Comparison of ENCODE assay signal across 1 cellular context in the genomic region with DNA sequence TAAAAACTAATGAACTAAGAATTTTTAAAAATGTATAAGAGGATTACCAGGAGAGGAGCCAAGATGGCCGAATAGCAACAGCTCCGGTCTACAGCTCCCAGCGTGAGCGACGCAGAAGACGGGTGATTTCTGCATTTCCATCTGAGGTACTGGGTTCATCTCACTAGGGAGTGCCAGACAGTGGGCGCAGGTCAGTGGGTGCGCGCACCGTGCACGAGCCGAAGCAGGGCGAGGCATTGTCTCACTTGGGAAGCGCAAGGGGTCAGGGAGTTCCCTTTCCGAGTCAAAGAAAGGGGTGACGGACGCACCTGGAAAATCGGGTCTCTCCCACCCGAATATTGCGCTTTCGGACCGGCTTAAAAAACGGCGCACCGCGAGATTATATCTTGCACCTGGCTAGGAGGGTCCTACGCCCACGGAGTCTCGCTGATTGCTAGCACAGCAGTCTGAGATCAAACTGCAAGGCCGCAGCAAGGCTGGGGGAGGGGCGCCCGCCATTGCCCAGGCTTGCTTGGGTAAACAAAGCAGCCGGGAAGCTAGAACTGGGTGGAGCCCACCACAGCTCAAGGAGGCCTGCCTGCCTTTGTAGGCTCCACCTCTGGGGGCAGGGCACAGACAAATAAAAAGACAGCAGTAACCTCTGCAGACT.
A peak's percentile ranks its signal among the peaks of the same experiment; 100 is the strongest.
TF ChIP-seq lines count a peak whose summit lies in the region.
"Not testable (repeated sequence)": the region's sequence is repeated elsewhere in the genome, so short reads cannot be mapped to it uniquely, and the experiment has no call there.

No MANE protein-coding gene starts in this region.

TF ChIP-seq in K562, 482 proteins besides CTCF, POLR2A, EP300 and RAD21 (continued from another document):
- TF ChIP-seq, protein P1, sequence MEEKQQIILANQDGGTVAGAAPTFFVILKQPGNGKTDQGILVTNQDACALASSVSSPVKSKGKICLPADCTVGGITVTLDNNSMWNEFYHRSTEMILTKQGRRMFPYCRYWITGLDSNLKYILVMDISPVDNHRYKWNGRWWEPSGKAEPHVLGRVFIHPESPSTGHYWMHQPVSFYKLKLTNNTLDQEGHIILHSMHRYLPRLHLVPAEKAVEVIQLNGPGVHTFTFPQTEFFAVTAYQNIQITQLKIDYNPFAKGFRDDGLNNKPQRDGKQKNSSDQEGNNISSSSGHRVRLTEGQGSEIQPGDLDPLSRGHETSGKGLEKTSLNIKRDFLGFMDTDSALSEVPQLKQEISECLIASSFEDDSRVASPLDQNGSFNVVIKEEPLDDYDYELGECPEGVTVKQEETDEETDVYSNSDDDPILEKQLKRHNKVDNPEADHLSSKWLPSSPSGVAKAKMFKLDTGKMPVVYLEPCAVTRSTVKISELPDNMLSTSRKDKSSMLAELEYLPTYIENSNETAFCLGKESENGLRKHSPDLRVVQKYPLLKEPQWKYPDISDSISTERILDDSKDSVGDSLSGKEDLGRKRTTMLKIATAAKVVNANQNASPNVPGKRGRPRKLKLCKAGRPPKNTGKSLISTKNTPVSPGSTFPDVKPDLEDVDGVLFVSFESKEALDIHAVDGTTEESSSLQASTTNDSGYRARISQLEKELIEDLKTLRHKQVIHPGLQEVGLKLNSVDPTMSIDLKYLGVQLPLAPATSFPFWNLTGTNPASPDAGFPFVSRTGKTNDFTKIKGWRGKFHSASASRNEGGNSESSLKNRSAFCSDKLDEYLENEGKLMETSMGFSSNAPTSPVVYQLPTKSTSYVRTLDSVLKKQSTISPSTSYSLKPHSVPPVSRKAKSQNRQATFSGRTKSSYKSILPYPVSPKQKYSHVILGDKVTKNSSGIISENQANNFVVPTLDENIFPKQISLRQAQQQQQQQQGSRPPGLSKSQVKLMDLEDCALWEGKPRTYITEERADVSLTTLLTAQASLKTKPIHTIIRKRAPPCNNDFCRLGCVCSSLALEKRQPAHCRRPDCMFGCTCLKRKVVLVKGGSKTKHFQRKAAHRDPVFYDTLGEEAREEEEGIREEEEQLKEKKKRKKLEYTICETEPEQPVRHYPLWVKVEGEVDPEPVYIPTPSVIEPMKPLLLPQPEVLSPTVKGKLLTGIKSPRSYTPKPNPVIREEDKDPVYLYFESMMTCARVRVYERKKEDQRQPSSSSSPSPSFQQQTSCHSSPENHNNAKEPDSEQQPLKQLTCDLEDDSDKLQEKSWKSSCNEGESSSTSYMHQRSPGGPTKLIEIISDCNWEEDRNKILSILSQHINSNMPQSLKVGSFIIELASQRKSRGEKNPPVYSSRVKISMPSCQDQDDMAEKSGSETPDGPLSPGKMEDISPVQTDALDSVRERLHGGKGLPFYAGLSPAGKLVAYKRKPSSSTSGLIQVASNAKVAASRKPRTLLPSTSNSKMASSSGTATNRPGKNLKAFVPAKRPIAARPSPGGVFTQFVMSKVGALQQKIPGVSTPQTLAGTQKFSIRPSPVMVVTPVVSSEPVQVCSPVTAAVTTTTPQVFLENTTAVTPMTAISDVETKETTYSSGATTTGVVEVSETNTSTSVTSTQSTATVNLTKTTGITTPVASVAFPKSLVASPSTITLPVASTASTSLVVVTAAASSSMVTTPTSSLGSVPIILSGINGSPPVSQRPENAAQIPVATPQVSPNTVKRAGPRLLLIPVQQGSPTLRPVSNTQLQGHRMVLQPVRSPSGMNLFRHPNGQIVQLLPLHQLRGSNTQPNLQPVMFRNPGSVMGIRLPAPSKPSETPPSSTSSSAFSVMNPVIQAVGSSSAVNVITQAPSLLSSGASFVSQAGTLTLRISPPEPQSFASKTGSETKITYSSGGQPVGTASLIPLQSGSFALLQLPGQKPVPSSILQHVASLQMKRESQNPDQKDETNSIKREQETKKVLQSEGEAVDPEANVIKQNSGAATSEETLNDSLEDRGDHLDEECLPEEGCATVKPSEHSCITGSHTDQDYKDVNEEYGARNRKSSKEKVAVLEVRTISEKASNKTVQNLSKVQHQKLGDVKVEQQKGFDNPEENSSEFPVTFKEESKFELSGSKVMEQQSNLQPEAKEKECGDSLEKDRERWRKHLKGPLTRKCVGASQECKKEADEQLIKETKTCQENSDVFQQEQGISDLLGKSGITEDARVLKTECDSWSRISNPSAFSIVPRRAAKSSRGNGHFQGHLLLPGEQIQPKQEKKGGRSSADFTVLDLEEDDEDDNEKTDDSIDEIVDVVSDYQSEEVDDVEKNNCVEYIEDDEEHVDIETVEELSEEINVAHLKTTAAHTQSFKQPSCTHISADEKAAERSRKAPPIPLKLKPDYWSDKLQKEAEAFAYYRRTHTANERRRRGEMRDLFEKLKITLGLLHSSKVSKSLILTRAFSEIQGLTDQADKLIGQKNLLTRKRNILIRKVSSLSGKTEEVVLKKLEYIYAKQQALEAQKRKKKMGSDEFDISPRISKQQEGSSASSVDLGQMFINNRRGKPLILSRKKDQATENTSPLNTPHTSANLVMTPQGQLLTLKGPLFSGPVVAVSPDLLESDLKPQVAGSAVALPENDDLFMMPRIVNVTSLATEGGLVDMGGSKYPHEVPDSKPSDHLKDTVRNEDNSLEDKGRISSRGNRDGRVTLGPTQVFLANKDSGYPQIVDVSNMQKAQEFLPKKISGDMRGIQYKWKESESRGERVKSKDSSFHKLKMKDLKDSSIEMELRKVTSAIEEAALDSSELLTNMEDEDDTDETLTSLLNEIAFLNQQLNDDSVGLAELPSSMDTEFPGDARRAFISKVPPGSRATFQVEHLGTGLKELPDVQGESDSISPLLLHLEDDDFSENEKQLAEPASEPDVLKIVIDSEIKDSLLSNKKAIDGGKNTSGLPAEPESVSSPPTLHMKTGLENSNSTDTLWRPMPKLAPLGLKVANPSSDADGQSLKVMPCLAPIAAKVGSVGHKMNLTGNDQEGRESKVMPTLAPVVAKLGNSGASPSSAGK (IDR thresholded peaks at IDR 0.05), result peak; percentile 50; the same call in 1 of the 2 replicates
- TF ChIP-seq ARID1B (IDR thresholded peaks at IDR 0.05), result 0 out of 2 replicates have a peak, but pooled peaks have one; percentile 9
- not testable (repeated sequence) for TF ChIP-seq NR2C1 (IDR thresholded peaks at IDR 0.05); NR2C2 (CRISPR knock-in tag; IDR thresholded peaks at IDR 0.05)
- peak; percentile 24; the same call in 1 of the 2 replicates for TF ChIP-seq NR2C1 (tag; IDR thresholded peaks at IDR 0.05)
- peak; percentile 27; the same call in 1 of the 2 replicates for TF ChIP-seq NR2C2 (tag; IDR thresholded peaks at IDR 0.05)
- peak; percentile 94 for TF ChIP-seq NFRKB (IDR thresholded peaks at IDR 0.05; ENCODE audit: low read depth)
- TF ChIP-seq CTBP1 (IDR thresholded peaks at IDR 0.05; ENCODE audit: borderline replicate concordance), result peak; percentile 35; the same call in 1 of the 2 replicates
- TF ChIP-seq FOXA3 (CRISPR knock-in tag; conservative IDR thresholded peaks at IDR 0.05 in 1 of 2, IDR thresholded peaks at IDR 0.05 in 1 of 2), result peak; percentile 69 to 72; a peak in 3 of 4 replicates
- 0 out of 2 replicates have a peak, but pooled peaks have one; percentile 27 for TF ChIP-seq SMAD4 (CRISPR knock-in tag; conservative IDR thresholded peaks at IDR 0.05)
- TF ChIP-seq ZFX (CRISPR knock-in tag; IDR thresholded peaks at IDR 0.05), result peak; percentile 73
- TF ChIP-seq EP400 (IDR thresholded peaks at IDR 0.05), result peak; percentile 66
- TF ChIP-seq TAF7 (tag; IDR thresholded peaks at IDR 0.05), result peak; percentile 91
